1 cellular context compared by ENCODE assay signal in genomic region chr10:73110345-73110849, GRCh38.
TF ChIP-seq lines count a peak whose summit lies in the region.

Gene NUDT13 (plus strand): TSS chr10:73110455. CDS start chr10:73114366, 3,911 bp downstream.

TF ChIP-seq in K562, 482 proteins besides CTCF, POLR2A, EP300 and RAD21 (continued from another document and continues in another):
- TF ChIP-seq REST (CRISPR knock-in tag; IDR thresholded peaks at IDR 0.05; ENCODE audit: low read depth): no peak
- TF ChIP-seq ZBTB43 (CRISPR knock-in tag; IDR thresholded peaks at IDR 0.05): no peak
- TF ChIP-seq PHB2 (IDR thresholded peaks at IDR 0.05; ENCODE audit: low read depth): no peak
- peak; percentile 95 for TF ChIP-seq ZBTB40 (IDR thresholded peaks at IDR 0.05)
- TF ChIP-seq ZBTB40 (CRISPR knock-in tag; IDR thresholded peaks at IDR 0.05): no peak
- no peak for TF ChIP-seq SMAD1 (IDR thresholded peaks at IDR 0.05; ENCODE audit: low read depth, low read length, partially characterized antibody)
- no peak for TF ChIP-seq ARID3A (IDR thresholded peaks at IDR 0.05; ENCODE audit: borderline replicate concordance, low read depth, low read length)
- no peak for TF ChIP-seq HNRNPUL1 (IDR thresholded peaks at IDR 0.05; ENCODE audit: low read length)
- no peak for TF ChIP-seq SAFB2 (IDR thresholded peaks at IDR 0.05; ENCODE audit: borderline replicate concordance, low read depth, low read length, severe bottlenecking)
- peak; percentile 77 for TF ChIP-seq GMEB1 (CRISPR knock-in tag; IDR thresholded peaks at IDR 0.05)
- TF ChIP-seq EWSR1 (IDR thresholded peaks at IDR 0.05; ENCODE audit: borderline replicate concordance, low read depth, partially characterized antibody): no peak
- TF ChIP-seq HMGN3 (IDR thresholded peaks at IDR 0.05; ENCODE audit: borderline replicate concordance, extremely low read depth, insufficient read length, low read depth, low read length): no peak
- TF ChIP-seq TCF15 (CRISPR knock-in tag; IDR thresholded peaks at IDR 0.05): peak; percentile 82; the same call in 1 of the 2 replicates
- no peak for TF ChIP-seq RFX7 (CRISPR knock-in tag; IDR thresholded peaks at IDR 0.05)
- 0 out of 2 replicates have a peak, but pooled peaks have one; percentile 8 for TF ChIP-seq SUPT5H (IDR thresholded peaks at IDR 0.05)
- TF ChIP-seq MTA2 (IDR thresholded peaks at IDR 0.05; ENCODE audit: low read depth): no peak
- no peak for TF ChIP-seq NELFE (IDR thresholded peaks at IDR 0.05; ENCODE audit: insufficient read depth, insufficient read length)
- TF ChIP-seq NR0B1 (IDR thresholded peaks at IDR 0.05; ENCODE audit: partially characterized antibody): no peak
- no peak for TF ChIP-seq ZFP1 (CRISPR knock-in tag; IDR thresholded peaks at IDR 0.05)
- TF ChIP-seq ZZZ3 (IDR thresholded peaks at IDR 0.05): 0 out of 2 replicates have a peak, but pooled peaks have one; percentile 61
- TF ChIP-seq HDAC1 (IDR thresholded peaks at IDR 0.05): peak in 1 of 2 experiments; percentile 20; a peak in 1 of 4 replicates
- no peak for TF ChIP-seq JUNB (CRISPR knock-in tag; conservative IDR thresholded peaks at IDR 0.05)
- no peak for TF ChIP-seq HDAC6 (IDR thresholded peaks at IDR 0.05; ENCODE audit: low read depth, low read length)
- no peak; the same call in 1 of the 2 replicates for TF ChIP-seq ZNF75A (CRISPR knock-in tag; IDR thresholded peaks at IDR 0.05)
- TF ChIP-seq SMARCB1 (IDR thresholded peaks at IDR 0.05; ENCODE audit: insufficient read length, low read depth): peak; percentile 64
- TF ChIP-seq ZNF354B (CRISPR knock-in tag; IDR thresholded peaks at IDR 0.05): no peak
- TF ChIP-seq ETV1 (tag; conservative IDR thresholded peaks at IDR 0.05; ENCODE audit: low read depth): peak; percentile 74
- TF ChIP-seq ZNF766 (CRISPR knock-in tag; conservative IDR thresholded peaks at IDR 0.05): peak; percentile 97
- TF ChIP-seq ZBTB9 (CRISPR knock-in tag; IDR thresholded peaks at IDR 0.05): no peak
- TF ChIP-seq UBTF (IDR thresholded peaks at IDR 0.05; ENCODE audit: borderline replicate concordance in 1 of 2, low read depth in 2 of 2, low read length in 2 of 2): peak in 1 of 2 experiments; percentile 60; a peak in 1 of 4 replicates
- no peak for TF ChIP-seq DACH1 (IDR thresholded peaks at IDR 0.05; ENCODE audit: partially characterized antibody)
- no peak for TF ChIP-seq RBM15 (IDR thresholded peaks at IDR 0.05; ENCODE audit: insufficient read depth, low read length)
